17 cellular contexts compared by ENCODE assay signal in the genomic region with DNA sequence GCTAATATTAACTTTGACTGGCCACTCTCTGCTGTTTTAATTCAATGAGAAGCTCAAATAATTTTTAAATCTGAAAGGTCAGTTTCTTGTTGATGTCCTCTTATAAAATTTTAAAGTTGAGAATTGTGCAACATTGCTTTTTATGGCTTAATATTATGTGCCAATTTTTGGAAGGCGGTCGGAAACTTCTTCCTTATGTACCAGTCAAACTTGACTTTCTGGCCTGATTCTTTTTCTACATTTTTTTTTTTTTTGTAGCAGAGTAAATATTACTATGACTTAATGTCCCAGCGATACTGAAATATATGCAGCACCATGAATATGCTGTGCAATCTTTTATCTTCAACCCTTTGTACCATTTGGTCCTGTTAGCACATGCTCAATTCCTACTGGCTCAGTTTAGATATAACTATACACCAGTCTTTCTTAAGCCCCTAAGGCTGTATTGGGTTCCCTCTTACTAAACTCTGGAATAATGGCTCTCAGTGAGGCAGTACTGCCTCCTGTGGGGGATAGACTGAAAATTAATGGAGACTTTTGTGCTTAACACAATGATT.
"Had no signal": no experiment of that assay in that cellular context is flagged by ENCODE, and none has a peak within 500 bp of the region (broad histone marks: within the 10 kb centered on the region; RNA-seq: fewer than 3 reads in every experiment).

No MANE protein-coding gene starts in this region.

- ATAC-seq: lower lobe of right lung; natural killer cell; pancreas; stimulated activated naive B cell treated with anti-CD40 and anti-IgM and Interleukin-4, amounts not matched to agents 10 μg/mL and 1 μg/mL and 100 μg/mL, for 72 hours had no signal

- H3K36me3 ChIP-seq: ascending aorta, breast epithelium, esophagus squamous epithelium, lower lobe of right lung, neutrophil, pancreas, sigmoid colon, spleen, thyroid gland had no signal

- DNase-seq: activated CD4-positive, CD25-positive, alpha-beta regulatory T cell treated with anti-CD3 and anti-CD28 coated beads, Interleukin-2, amount 50 U/mL, for 72 hours; activated CD8-positive, alpha-beta memory T cell treated with anti-CD3 and anti-CD28 coated beads for 24 hours; activated gamma-delta T cell; effector CD8-positive, alpha-beta T cell; esophagus squamous epithelium; lower lobe of right lung; natural killer cell; pancreas; sigmoid colon; spleen; stimulated activated naive B cell treated with anti-CD40 and anti-IgM and Interleukin-4, amounts not matched to agents 10 μg/mL and 1 μg/mL and 100 μg/mL, for 72 hours; thyroid gland had no signal

- H3K4me1 ChIP-seq: ascending aorta, breast epithelium, lower lobe of right lung, pancreas, sigmoid colon, spleen, thyroid gland had no signal

- H3K4me3 ChIP-seq: ascending aorta, breast epithelium, esophagus squamous epithelium, lower lobe of right lung, pancreas, sigmoid colon, spleen, thyroid gland had no signal

- H3K27me3 ChIP-seq: ascending aorta, breast epithelium, esophagus squamous epithelium, neutrophil, pancreas, sigmoid colon, spleen, thyroid gland had no signal

- H3K27ac ChIP-seq: ascending aorta, breast epithelium, lower lobe of right lung, neutrophil, pancreas, sigmoid colon, spleen, thyroid gland had no signal

- H3K9me3 ChIP-seq: ascending aorta, breast epithelium, esophagus squamous epithelium, lower lobe of right lung, neutrophil, pancreas, sigmoid colon, spleen, thyroid gland had no signal

- FAIRE-seq: keratinocyte, pancreas, urothelium cell line had no signal
